ENCODE assay signal across 21 cellular contexts in genomic region chr2:35347561-35347960, GRCh38.
DNase-seq lines count a peak whose midpoint lies in the region; ATAC-seq and TF ChIP-seq lines count a peak whose summit lies in the region.
"Had no signal": no experiment of that assay in that cellular context is flagged by ENCODE, and none has a peak within 500 bp of the region (broad histone marks: within the 10 kb centered on the region; RNA-seq: fewer than 3 reads in every experiment).

No MANE protein-coding gene starts in this region.

- H3K4me1 ChIP-seq in MM.1S (ENCODE audit: low read length), result no peaks in the 10 kb centered on the region
- H3K4me1 ChIP-seq: SJCRH30 had no signal

- no peaks in the 10 kb centered on the region for H3K9me3 ChIP-seq in MM.1S (replicated peaks; ENCODE audit: insufficient read depth, low read length)
- H3K9me3 ChIP-seq: SJCRH30 had no signal

- no peak for ATAC-seq in HG02588 (IDR thresholded peaks at IDR 0.05; ENCODE audit: unreplicated experiment)
- ATAC-seq: PC-3, SK-N-SH treated with all-trans-retinoic acid at 6 μM for 48 hours, T-helper 17 cell had no signal

- H3K36me3 ChIP-seq in MM.1S (replicated peaks; ENCODE audit: insufficient read depth, low read length), result no peaks in the 10 kb centered on the region
- H3K36me3 ChIP-seq: SJCRH30 had no signal

- H3K79me2 ChIP-seq in MM.1S (ENCODE audit: low read length), result no peaks in the 10 kb centered on the region

- no peak overlapping the region for H3K9ac ChIP-seq in MM.1S (ENCODE audit: low read length)
- H3K9ac ChIP-seq: KMS-11 had no signal

- no peak for TF ChIP-seq CTCF in MM.1S (IDR thresholded peaks at IDR 0.05; ENCODE audit: low read length)

- H3F3A ChIP-seq in MM.1S (ENCODE audit: insufficient read depth, low read length), result no peaks in the 10 kb centered on the region

- H3K9me2 ChIP-seq in MM.1S (replicated peaks; ENCODE audit: insufficient read depth, low read length), result no peaks in the 10 kb centered on the region

- H3K4me2 ChIP-seq in MM.1S (ENCODE audit: low read depth, low read length), result no peak overlapping the region
- H3K4me2 ChIP-seq: KMS-11 had no signal

- H3K27ac ChIP-seq in MM.1S (ENCODE audit: low read length), result no peak overlapping the region
- H3K27ac ChIP-seq: KMS-11, SJCRH30 had no signal

- DNase-seq in NCI-H2196 (lab: John Stamatoyannopoulos, UW; ENCODE audit: unreplicated experiment) (peak; percentile 17), NCI-H2196 treated with DMSO at 0.1 percent for 48 hours (lab: John Stamatoyannopoulos, UW; ENCODE audit: unreplicated experiment) (no peak), MM.1S (peak; percentile 27), NCI-H69 (lab: John Stamatoyannopoulos, UW) (peak; percentile 68), cerebellar cortex (ENCODE audit: low spot score) (no peak), Ammon's horn (ENCODE audit: low spot score) (no peak)
- DNase-seq: DND-41; HCEC 1CT; NCI-H1092; NCI-H1436 treated with DMSO at 0.1 percent for 48 hours; NCI-H2029; NCI-H2171; NCI-H510A; NCI-H82; NK-92 treated with Interleukin-12 subunit alpha and Interleukin-12 subunit beta, amount 100 ng/mL, for 24 hours; PC-3; SJCRH30; T-helper 17 cell had no signal

- no peaks in the 10 kb centered on the region for H3K27me3 ChIP-seq in MM.1S (replicated peaks; ENCODE audit: insufficient read depth, low read length)
- H3K27me3 ChIP-seq: SJCRH30 had no signal

- H3K4me3 ChIP-seq in MM.1S (ENCODE audit: low read length), result no peak overlapping the region
- H3K4me3 ChIP-seq: SJCRH30 had no signal

- H4K20me1 ChIP-seq in MM.1S (ENCODE audit: insufficient read depth, low read length), result no peaks in the 10 kb centered on the region

- H2AFZ ChIP-seq in MM.1S (ENCODE audit: low read length), result no peak overlapping the region

Comparison
In these comparisons a context has a peak if more than half of its experiments do, and no peak if none do; other contexts are left out.
1. DNase-seq: peak in NCI-H2196 (single experiment), MM.1S (single experiment) and NCI-H69 (single experiment); none in NCI-H2196 treated with DMSO at 0.1 percent for 48 hours (single experiment), cerebellar cortex (single experiment) and Ammon's horn (single experiment).